13 cellular contexts compared by ENCODE assay signal in the genomic region with DNA sequence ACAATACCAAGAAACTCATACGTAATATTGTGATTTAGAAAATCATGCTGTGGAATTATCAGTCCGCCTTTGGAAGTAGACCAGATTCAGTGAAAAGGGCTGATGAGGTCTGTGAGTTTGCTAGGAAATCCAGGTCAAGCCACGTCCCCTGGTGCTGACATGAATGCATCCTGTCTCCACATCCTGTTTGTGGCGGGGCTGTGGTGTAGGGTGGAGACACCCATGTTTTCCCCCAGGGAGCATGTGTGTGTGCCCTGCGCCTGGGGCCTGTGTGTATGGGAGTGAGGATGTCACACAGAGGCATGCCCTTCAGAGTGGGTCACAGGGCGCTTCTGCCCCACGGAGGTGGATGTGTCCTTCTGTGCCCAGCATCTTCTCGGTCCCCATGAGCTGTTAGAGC.
DNase-seq lines count a peak whose midpoint lies in the region; ATAC-seq and TF ChIP-seq lines count a peak whose summit lies in the region.
"Had no signal": no experiment of that assay in that cellular context is flagged by ENCODE, and none has a peak within 500 bp of the region (broad histone marks: within the 10 kb centered on the region; RNA-seq: fewer than 3 reads in every experiment).

No MANE protein-coding gene starts in this region.

- H3K36me3 Mint-ChIP-seq in endothelial cell (ENCODE audit: low read depth, unreplicated experiment), result peaks cover 69% of the 10 kb centered on the region
- H3K36me3 Mint-ChIP-seq: IgD-negative memory B cell had no signal

- H3K9me3 Mint-ChIP-seq in endothelial cell (ENCODE audit: unreplicated experiment), result no peaks in the 10 kb centered on the region

- TF ChIP-seq EP300 in ovary (IDR thresholded peaks at IDR 0.05), result no peak

- H3K4me1 ChIP-seq in DND-41 (ENCODE audit: insufficient read depth, low read length) (no peaks in the 10 kb centered on the region), ovary (ENCODE audit: insufficient read depth) (no peaks in the 10 kb centered on the region)

- H3K27me3 Mint-ChIP-seq in endothelial cell (ENCODE audit: unreplicated experiment), result peaks cover 30% of the 10 kb centered on the region

- no peak overlapping the region for H3K4me3 ChIP-seq in DND-41 (ENCODE audit: low read depth in 1 of 2, low read length in 2 of 2)
- no peak overlapping the region for H3K4me3 ChIP-seq in NB4 (ENCODE audit: low read depth, low read length)
- no peak overlapping the region for H3K4me3 ChIP-seq in ovary
- H3K4me3 ChIP-seq: SK-N-MC had no signal

- ATAC-seq in DND-41 (ENCODE audit: insufficient read depth, low read depth), result peak; percentile 96
- ATAC-seq in GM19043 (IDR thresholded peaks at IDR 0.05; ENCODE audit: low read depth, unreplicated experiment), result peak; percentile 78
- no peak for ATAC-seq in GM19351 (IDR thresholded peaks at IDR 0.05; ENCODE audit: unreplicated experiment)
- ATAC-seq: sciatic nerve had no signal

- TF ChIP-seq CTCF in DND-41 (IDR thresholded peaks at IDR 0.05; ENCODE audit: borderline replicate concordance, extremely low read depth, low read length, poor library complexity, severe bottlenecking) (no peak), NB4 (IDR thresholded peaks at IDR 0.05; ENCODE audit: low read depth, low read length) (no peak), endothelial cell (IDR thresholded peaks at IDR 0.05; ENCODE audit: unreplicated experiment) (no peak), ovary (IDR thresholded peaks at IDR 0.05) (no peak)

- H3K4me3 Mint-ChIP-seq in endothelial cell (ENCODE audit: unreplicated experiment), result peak overlapping the region; percentile 53
- H3K4me3 Mint-ChIP-seq: IgD-negative memory B cell had no signal

- 82 to 92% (median 90%) methylated on average over 8 of the region's 8 CpGs for WGBS in ovary, 3 donors

- DNase-seq in DND-41, result peak; percentile 54
- peak; percentile 26 for DNase-seq in NB4 (ENCODE audit: low read depth)
- no peak for DNase-seq in endothelial cell (ENCODE audit: low spot score)
- DNase-seq in NK-92 treated with Interleukin-12 subunit alpha and Interleukin-12 subunit beta, amount 100 ng/mL, for 24 hours (lab: John Stamatoyannopoulos, UW), result no peak
- no peak for DNase-seq in ovary
- DNase-seq in SHP77 treated with DMSO at 0.1 percent for 48 hours (lab: John Stamatoyannopoulos, UW), result no peak
- DNase-seq: Calu3, NCI-H226 had no signal

- H3K27ac ChIP-seq in DND-41 (ENCODE audit: low read length), result no peak overlapping the region
- no peak overlapping the region for H3K27ac ChIP-seq in ovary
- H3K27ac ChIP-seq: SK-N-MC had no signal

- H3K4me1 Mint-ChIP-seq in endothelial cell (ENCODE audit: unreplicated experiment), result peaks cover 69% of the 10 kb centered on the region

- H3K4me2 ChIP-seq in DND-41 (ENCODE audit: insufficient read depth, low read length), result no peak overlapping the region

- no peak overlapping the region for H3K9ac ChIP-seq in DND-41 (ENCODE audit: low read depth, low read length)

- no peaks in the 10 kb centered on the region for H3K79me2 ChIP-seq in DND-41 (ENCODE audit: insufficient read depth, low read length)

- H3K36me3 ChIP-seq in DND-41 (ENCODE audit: insufficient read depth, low read length) (no peaks in the 10 kb centered on the region), ovary (no peaks in the 10 kb centered on the region)

- H3K27me3 ChIP-seq in DND-41 (ENCODE audit: insufficient read depth, low read length, poor library complexity), result peaks cover 15% of the 10 kb centered on the region
- H3K27me3 ChIP-seq in ovary, result no peaks in the 10 kb centered on the region

- peaks cover 3% of the 10 kb centered on the region for H4K20me1 ChIP-seq in DND-41 (ENCODE audit: insufficient read depth, low read length)

- H3K9me3 ChIP-seq in DND-41 (ENCODE audit: insufficient read depth, low read length, severe bottlenecking) (no peaks in the 10 kb centered on the region), ovary (no peaks in the 10 kb centered on the region)

- peak overlapping the region; percentile 81 for H3K27ac Mint-ChIP-seq in endothelial cell (ENCODE audit: unreplicated experiment)
- H3K27ac Mint-ChIP-seq: IgD-negative memory B cell had no signal

- TF ChIP-seq POLR2A in NB4 (IDR thresholded peaks at IDR 0.05; ENCODE audit: extremely low read depth, insufficient read length) (no peak), ovary (IDR thresholded peaks at IDR 0.05) (no peak)

- intact Hi-C loops in ovary (cut with DNase I), result no loop called here

- no peak overlapping the region for H2AFZ ChIP-seq in DND-41 (ENCODE audit: low read depth, low read length)

Comparison
In these comparisons a context has a peak if more than half of its experiments do, and no peak if none do; other contexts are left out.
1. DNase-seq: peak in DND-41 (single experiment) and NB4 (single experiment); none in endothelial cell (single experiment), NK-92 treated with Interleukin-12 subunit alpha and Interleukin-12 subunit beta, amount 100 ng/mL, for 24 hours (single experiment), ovary (0 of 5) and SHP77 treated with DMSO at 0.1 percent for 48 hours (single experiment).